In genomic region chr9:130197888-130198287, GRCh38 we compare ENCODE assay signal across 1 cellular context.
A peak's percentile ranks its signal among the peaks of the same experiment; 100 is the strongest.
TF ChIP-seq lines count a peak whose summit lies in the region.

No MANE protein-coding gene starts in this region.

TF ChIP-seq in HEK293, 187 proteins besides CTCF, POLR2A, EP300 and RAD21 (continued from another document):
- TF ChIP-seq, protein P1, sequence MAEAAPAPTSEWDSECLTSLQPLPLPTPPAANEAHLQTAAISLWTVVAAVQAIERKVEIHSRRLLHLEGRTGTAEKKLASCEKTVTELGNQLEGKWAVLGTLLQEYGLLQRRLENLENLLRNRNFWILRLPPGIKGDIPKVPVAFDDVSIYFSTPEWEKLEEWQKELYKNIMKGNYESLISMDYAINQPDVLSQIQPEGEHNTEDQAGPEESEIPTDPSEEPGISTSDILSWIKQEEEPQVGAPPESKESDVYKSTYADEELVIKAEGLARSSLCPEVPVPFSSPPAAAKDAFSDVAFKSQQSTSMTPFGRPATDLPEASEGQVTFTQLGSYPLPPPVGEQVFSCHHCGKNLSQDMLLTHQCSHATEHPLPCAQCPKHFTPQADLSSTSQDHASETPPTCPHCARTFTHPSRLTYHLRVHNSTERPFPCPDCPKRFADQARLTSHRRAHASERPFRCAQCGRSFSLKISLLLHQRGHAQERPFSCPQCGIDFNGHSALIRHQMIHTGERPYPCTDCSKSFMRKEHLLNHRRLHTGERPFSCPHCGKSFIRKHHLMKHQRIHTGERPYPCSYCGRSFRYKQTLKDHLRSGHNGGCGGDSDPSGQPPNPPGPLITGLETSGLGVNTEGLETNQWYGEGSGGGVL (tag by site-specific recombination; IDR thresholded peaks at IDR 0.05) = 0 out of 2 replicates have a peak, but pooled peaks have one; percentile 35
- no peak for TF ChIP-seq ZNF549 (tag by site-specific recombination; IDR thresholded peaks at IDR 0.05)
- peak; percentile 35; the same call in 1 of the 2 replicates for TF ChIP-seq FEZF1 (tag by site-specific recombination; IDR thresholded peaks at IDR 0.05)
